ENCODE assay signal across 5 cellular contexts in genomic region chr1:211873731-211874130, GRCh38. TPM values are rescaled to one million over a fixed set of nuclear protein-coding genes. Genes with fewer than 3 reads are reported as not detected.
A peak's percentile ranks its signal among the peaks of the same experiment; 100 is the strongest.
DNase-seq lines count a peak whose midpoint lies in the region; ATAC-seq, FAIRE-seq and TF ChIP-seq lines count a peak whose summit lies in the region.
"Not testable (repeated sequence)": the region's sequence is repeated elsewhere in the genome, so short reads cannot be mapped to it uniquely, and the experiment has no call there.

No MANE protein-coding gene starts in this region.

- not testable (repeated sequence) for H3K4me3 ChIP-seq in A549; K562; HepG2 (replicated peaks in 1 of 3; ENCODE audit: insufficient read depth in 1 of 3, low read depth in 2 of 3, low read length in 3 of 3); testis

- CTCF ChIA-PET in A549 (lab: Yijun Ruan, JAX); WTC11 (lab: Charles Lee); K562 (lab: Yijun Ruan, JAX; ENCODE audit: low intra/inter-chr PET ratio); HepG2 (lab: Yijun Ruan, JAX; ENCODE audit: low intra/inter-chr PET ratio, low total read pairs): not testable (repeated sequence)

- WGBS in A549 (ENCODE audit: missing lambda C conversion rate), result 83% methylated on average over 3 of the region's 3 CpGs
- 14% methylated on average over 2 of the region's 3 CpGs for WGBS in K562 (ENCODE audit: insufficient coverage, low coverage, missing lambda C conversion rate)
- 28% methylated on average over 3 of the region's 3 CpGs for WGBS in HepG2 (ENCODE audit: low lambda C conversion rate)
- WGBS in testis, 2 donors, result 73 to 89% methylated on average over 2 to 3 of the region's 3 CpGs

- not testable (repeated sequence) for H3K4me1 ChIP-seq in A549; K562 (replicated peaks in 1 of 2; ENCODE audit: control insufficient read depth in 2 of 2, insufficient read depth in 2 of 2, low read length in 2 of 2); HepG2 (ENCODE audit: insufficient read depth, low read length); testis

- not testable (repeated sequence) for H3K27me3 Mint-ChIP-seq in WTC11 (ENCODE audit: low read depth)

- DNase-seq in A549 (ENCODE audit: low read depth in 1 of 2, low spot score in 1 of 2); WTC11 (ENCODE audit: low spot score); K562 (ENCODE audit: extremely low read depth in 1 of 4, low spot score in 3 of 4); HepG2 (ENCODE audit: low spot score): not testable (repeated sequence)
- peak; percentile 46 for DNase-seq in testis

- not testable (repeated sequence) for H3K36me3 Mint-ChIP-seq in WTC11

- H3K9ac ChIP-seq in K562 (ENCODE audit: insufficient read depth in 1 of 2, low read depth in 2 of 2, low read length in 2 of 2); HepG2 (ENCODE audit: insufficient read depth, low read depth, low read length): not testable (repeated sequence)

- H3K27ac Mint-ChIP-seq in WTC11, result not testable (repeated sequence)

- TF ChIP-seq EP300 in A549 (IDR thresholded peaks at IDR 0.05); K562 (IDR thresholded peaks at IDR 0.05; ENCODE audit: low read length); HepG2 (IDR thresholded peaks at IDR 0.05; ENCODE audit: low read depth in 2 of 2, low read length in 2 of 2); HepG2 (CRISPR knock-in tag; IDR thresholded peaks at IDR 0.05; ENCODE audit: borderline replicate concordance): not testable (repeated sequence)

- not testable (repeated sequence) for H3K27ac ChIP-seq in A549; K562 (ENCODE audit: extremely low read depth, low read depth, low read length); HepG2 (ENCODE audit: extremely low read length, insufficient read depth, low read length); testis

- not testable (repeated sequence) for H3K36me3 ChIP-seq in K562 (ENCODE audit: control insufficient read depth, insufficient read depth, low read length); HepG2 (replicated peaks in 1 of 2; ENCODE audit: control insufficient read depth in 1 of 2, insufficient read depth in 2 of 2, low read length in 2 of 2); testis (ENCODE audit: low read depth, missing control alignments)

- not testable (repeated sequence) for ATAC-seq in A549, WTC11, K562, HepG2

- H2AFZ ChIP-seq in K562 (ENCODE audit: low read depth, low read length); HepG2 (ENCODE audit: low read length): not testable (repeated sequence)

- TF ChIP-seq CTCF in A549 (IDR thresholded peaks at IDR 0.05); WTC11 (IDR thresholded peaks at IDR 0.05); K562 (IDR thresholded peaks at IDR 0.05 in 2 of 3, conservative IDR thresholded peaks at IDR 0.05 in 1 of 3; ENCODE audit: insufficient read depth in 2 of 3, low read depth in 1 of 3, low read length in 3 of 3); HepG2 (CRISPR knock-in tag; IDR thresholded peaks at IDR 0.05); testis (IDR thresholded peaks at IDR 0.05): not testable (repeated sequence)

- not testable (repeated sequence) for H3K4me2 ChIP-seq in A549; K562 (ENCODE audit: insufficient read depth, low read length); HepG2 (ENCODE audit: low read depth, low read length)

- not testable (repeated sequence) for H3K79me2 ChIP-seq in K562 (ENCODE audit: control insufficient read depth, insufficient read depth, low read length); HepG2 (ENCODE audit: insufficient read depth, low read length)

- TF ChIP-seq POLR2A in A549 (IDR thresholded peaks at IDR 0.05; ENCODE audit: low read length); K562 (conservative IDR thresholded peaks at IDR 0.05); HepG2 (IDR thresholded peaks at IDR 0.05; ENCODE audit: insufficient read depth in 1 of 2, low read depth in 2 of 2, low read length in 2 of 2); testis (IDR thresholded peaks at IDR 0.05): not testable (repeated sequence)

- not testable (repeated sequence) for H3K4me1 Mint-ChIP-seq in WTC11

- H4K20me1 ChIP-seq in K562 (replicated peaks; ENCODE audit: control insufficient read depth, insufficient read depth, low read length); HepG2 (ENCODE audit: insufficient read depth, low read length): not testable (repeated sequence)

- TF ChIP-seq RAD21 in A549 (conservative IDR thresholded peaks at IDR 0.05 in 1 of 2, IDR thresholded peaks at IDR 0.05 in 1 of 2); K562 (CRISPR knock-in tag; conservative IDR thresholded peaks at IDR 0.05 in 1 of 2, IDR thresholded peaks at IDR 0.05 in 1 of 2); HepG2 (CRISPR knock-in tag; IDR thresholded peaks at IDR 0.05): not testable (repeated sequence)

- H3K9me3 Mint-ChIP-seq in WTC11, result not testable (repeated sequence)

- POLR2A ChIA-PET in A549 (lab: Yijun Ruan, JAX); WTC11 (lab: Charles Lee); HepG2 (lab: Yijun Ruan, JAX): not testable (repeated sequence)
- POLR2A ChIA-PET in K562 (lab: Yijun Ruan, JAX), result interaction anchor here (0.6 to 0.8 kb wide), 3 partner anchors 12 to 1101 kb away, joined by 3 read pairs; no protein-coding TSS in a partner anchor

- BruUV-seq in K562 (replicated peaks; lab: Mats Ljungman, UMichigan); HepG2 (replicated peaks; lab: Mats Ljungman, UMichigan): not testable (repeated sequence)

- peaks cover 19 to 22% of the 10 kb centered on the region in 2 experiments for H3K27me3 ChIP-seq in K562 (ENCODE audit: control insufficient read depth in 2 of 2, insufficient read depth in 2 of 2, low read length in 2 of 2)
- H3K27me3 ChIP-seq in HepG2 (ENCODE audit: control insufficient read depth in 1 of 2, insufficient read depth in 2 of 2, low read length in 2 of 2); testis: not testable (repeated sequence)

- FAIRE-seq in A549 (lab: Jason Lieb, UNC); K562 (lab: Jason Lieb, UNC); HepG2 (lab: Jason Lieb, UNC): not testable (repeated sequence)

- in situ Hi-C loops in K562 (cut with MboI); HepG2 (cut with HindIII; ENCODE audit: extremely low pct_ligation_motif_present, low pct_unique_long_range_greater_than_20kb): not testable (repeated sequence)

- intact Hi-C loops in K562 (cut with micrococcal nuclease); HepG2 (cut with micrococcal nuclease; ENCODE audit: unreplicated experiment); testis (cut with DNase I; ENCODE audit: low total_unique reads): not testable (repeated sequence)

- H3K4me3 Mint-ChIP-seq in WTC11, result not testable (repeated sequence)

- H3K9me1 ChIP-seq in K562 (ENCODE audit: control insufficient read depth, insufficient read depth, low read length), result not testable (repeated sequence)

- not testable (repeated sequence) for H3K9me3 ChIP-seq in A549; K562 (replicated peaks; ENCODE audit: control insufficient read depth, insufficient read depth, low read depth, low read length); HepG2 (ENCODE audit: low read length); testis

RNA-seq across cellular contexts. Expression of gene LPGAT1, which starts 43.2 kb away (rescaled TPM):
- 48.0 and 48.5 TPM in 2 replicates for polyA plus RNA-seq in A549 (2011; rRNA removed)
- 6.1 and 11.4 TPM in 2 replicates for polyA plus RNA-seq in A549 (2012; cell fraction: cytosol; rRNA removed)
- polyA plus RNA-seq in A549 (2012; cell fraction: nucleus; rRNA removed), result 3.9 and 6.9 TPM in 2 replicates
- polyA plus RNA-seq in A549 (2017; fragmentation: RNase III; extraction: RNeasy Plus Mini Kit Qiagen cat#74134 plus additional on column Dnase treatment), result 27.7 to 32.3 TPM (median 30.1 TPM) in 3 replicates
- polyA minus RNA-seq in A549 (2011; rRNA and poly(A)+ RNA removed), result 38.2 and 39.6 TPM in 2 replicates
- total RNA-seq in WTC11 (2021), result 13.5 to 15.1 TPM (median 14.3 TPM) in 3 replicates
- total RNA-seq in K562 (2011; cell fraction: chromatin; rRNA removed; ENCODE audit: low replicate concordance), result 15.4 and 34.1 TPM in 2 replicates
- total RNA-seq in K562 (2011; cell fraction: nucleolus; rRNA removed), result 7.3 and 17.6 TPM in 2 replicates
- total RNA-seq in K562 (2011; cell fraction: nucleoplasm; rRNA removed), result 27.4 and 42.4 TPM in 2 replicates
- total RNA-seq in K562 (2014; rRNA removed), result 16.8 and 31.1 TPM in 2 replicates
- 25.7 and 29.2 TPM in 2 replicates for total RNA-seq in K562 (2014; rRNA removed; fragmentation: Illumina TruSeq; extraction: Trizol)
- 16.2 and 17.5 TPM in 2 replicates for total RNA-seq in K562 (2015; rRNA removed; fragmentation: Illumina TruSeq; extraction: Trizol)
- total RNA-seq in K562 (2021), result 30.5 and 31.4 TPM in 2 replicates
- 10.8 and 13.0 TPM in 2 replicates for polyA plus RNA-seq in K562 (2011; rRNA removed)
- 5.5 and 8.1 TPM in 2 replicates for polyA plus RNA-seq in K562 (2011; cell fraction: cytosol; rRNA removed)
- polyA plus RNA-seq in K562 (2011; cell fraction: nucleus; rRNA removed), result 5.7 and 6.9 TPM in 2 replicates
- 6.4 and 8.6 TPM in 2 replicates for polyA plus RNA-seq in K562 (2012)
- 12.8 and 13.9 TPM in 2 replicates for polyA plus RNA-seq in K562 (2014; fragmentation: Illumina TruSeq; extraction: Trizol)
- polyA plus RNA-seq in K562 (2014; fragmentation: Nextera tagmentation; extraction: Ambion mirVana), result 1 to 10 TPM; 5.7 to 6.7 TPM
- polyA plus RNA-seq in K562 (2014; rRNA removed), result 10.3 and 16.3 TPM in 2 replicates
- polyA minus RNA-seq in K562 (2011; rRNA and poly(A)+ RNA removed), result 27.4 and 36.2 TPM in 2 replicates
- 15.5 and 22.9 TPM in 2 replicates for polyA minus RNA-seq in K562 (2011; cell fraction: cytosol; rRNA and poly(A)+ RNA removed)
- polyA minus RNA-seq in K562 (2011; cell fraction: nucleus; rRNA and poly(A)+ RNA removed), result 12.3 and 16.3 TPM in 2 replicates
- 48.3 and 51.0 TPM in 2 replicates for total RNA-seq in HepG2 (2016; rRNA removed; fragmentation: Illumina TruSeq; extraction: Trizol)
- total RNA-seq in HepG2 (2016; cell fraction: cytosol; rRNA removed; fragmentation: Illumina TruSeq; extraction: Trizol; ENCODE audit: low read depth), result 19.6 and 21.6 TPM in 2 replicates
- total RNA-seq in HepG2 (2016; cell fraction: insoluble cytoplasmic fraction; rRNA removed; fragmentation: Illumina TruSeq; extraction: Trizol), result 47.1 and 49.5 TPM in 2 replicates
- total RNA-seq in HepG2 (2016; cell fraction: membrane; rRNA removed; fragmentation: Illumina TruSeq; extraction: Trizol), result 45.9 and 50.5 TPM in 2 replicates
- 43.8 and 48.5 TPM in 2 replicates for total RNA-seq in HepG2 (2016; cell fraction: nucleus; rRNA removed; fragmentation: Illumina TruSeq; extraction: Trizol)
- 11.7 and 12.1 TPM in 2 replicates for polyA plus RNA-seq in HepG2 (2011; rRNA removed)
- 7.8 and 9.8 TPM in 2 replicates for polyA plus RNA-seq in HepG2 (2011; cell fraction: cytosol; rRNA removed)
- polyA plus RNA-seq in HepG2 (2011; cell fraction: nucleus; rRNA removed), result 6.5 and 10.8 TPM in 2 replicates
- 12.6 and 14.0 TPM in 2 replicates for polyA plus RNA-seq in HepG2 (2012)
- polyA plus RNA-seq in HepG2 (2016; cell fraction: cytosol; fragmentation: Illumina TruSeq; extraction: Trizol; ENCODE audit: low read depth), result 5.8 and 6.0 TPM in 2 replicates
- 29.0 and 32.3 TPM in 2 replicates for polyA plus RNA-seq in HepG2 (2016; cell fraction: insoluble cytoplasmic fraction; fragmentation: Illumina TruSeq; extraction: Trizol; ENCODE audit: low read depth)
- 17.2 and 17.5 TPM in 2 replicates for polyA plus RNA-seq in HepG2 (2016; cell fraction: membrane; fragmentation: Illumina TruSeq; extraction: Trizol; ENCODE audit: low read depth)
- 35.8 and 40.8 TPM in 2 replicates for polyA plus RNA-seq in HepG2 (2016; cell fraction: nucleus; fragmentation: Illumina TruSeq; extraction: Trizol; ENCODE audit: insufficient read depth, low read depth)
- polyA minus RNA-seq in HepG2 (2011; rRNA and poly(A)+ RNA removed; ENCODE audit: low replicate concordance), result 12.2 and 16.2 TPM in 2 replicates
- polyA minus RNA-seq in HepG2 (2011; cell fraction: cytosol; rRNA and poly(A)+ RNA removed), result 31.7 and 37.7 TPM in 2 replicates
- polyA minus RNA-seq in HepG2 (2011; cell fraction: nucleus; rRNA and poly(A)+ RNA removed), result 32.2 and 34.1 TPM in 2 replicates
- total RNA-seq in testis, result 10 to 100 TPM; 44.1 to 70.5 TPM
- polyA plus RNA-seq in testis (ENCODE audit: insufficient read depth, low read depth, low replicate concordance), result 43.0 TPM
